ENCODE assay signal across 1 cellular context in the genomic region with DNA sequence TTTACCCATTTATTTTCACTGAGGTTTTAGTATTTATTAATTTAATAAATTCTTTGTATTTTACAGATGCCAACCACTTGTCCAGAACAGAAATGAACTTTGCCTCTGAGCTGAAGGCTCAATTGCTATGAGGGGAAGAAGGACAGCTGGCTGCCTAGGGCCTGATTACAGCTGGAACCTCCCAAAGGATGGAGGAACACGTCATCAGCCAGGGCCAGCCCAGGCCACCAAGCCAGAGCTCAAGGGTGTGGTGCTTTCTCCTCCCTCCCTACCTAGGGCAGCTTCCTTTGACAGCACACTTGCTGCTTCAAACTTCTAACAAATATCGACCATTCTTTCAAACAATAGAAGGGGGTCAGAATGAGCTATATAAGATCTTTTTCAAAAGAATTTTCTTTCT.
TF ChIP-seq lines count a peak whose summit lies in the region.

No MANE protein-coding gene starts in this region.

TF ChIP-seq in K562, 482 proteins besides CTCF, POLR2A, EP300 and RAD21 (continued from another document):
- TF ChIP-seq ZKSCAN1 (IDR thresholded peaks at IDR 0.05; ENCODE audit: low read depth, low read length) = no peak
- no peak for TF ChIP-seq MAFF (IDR thresholded peaks at IDR 0.05; ENCODE audit: low read length)
- TF ChIP-seq FOS (IDR thresholded peaks at IDR 0.05; ENCODE audit: extremely low read depth, insufficient read length) = no peak
- TF ChIP-seq PREB (CRISPR knock-in tag; IDR thresholded peaks at IDR 0.05) = no peak
- TF ChIP-seq TBL1XR1 (IDR thresholded peaks at IDR 0.05; ENCODE audit: low read length in 2 of 2) = peak in 1 of 2 experiments; percentile 42; a peak in 1 of 4 replicates
- TF ChIP-seq ZBTB1 (CRISPR knock-in tag; IDR thresholded peaks at IDR 0.05; ENCODE audit: borderline replicate concordance, low read depth) = no peak
- TF ChIP-seq, protein P1, sequence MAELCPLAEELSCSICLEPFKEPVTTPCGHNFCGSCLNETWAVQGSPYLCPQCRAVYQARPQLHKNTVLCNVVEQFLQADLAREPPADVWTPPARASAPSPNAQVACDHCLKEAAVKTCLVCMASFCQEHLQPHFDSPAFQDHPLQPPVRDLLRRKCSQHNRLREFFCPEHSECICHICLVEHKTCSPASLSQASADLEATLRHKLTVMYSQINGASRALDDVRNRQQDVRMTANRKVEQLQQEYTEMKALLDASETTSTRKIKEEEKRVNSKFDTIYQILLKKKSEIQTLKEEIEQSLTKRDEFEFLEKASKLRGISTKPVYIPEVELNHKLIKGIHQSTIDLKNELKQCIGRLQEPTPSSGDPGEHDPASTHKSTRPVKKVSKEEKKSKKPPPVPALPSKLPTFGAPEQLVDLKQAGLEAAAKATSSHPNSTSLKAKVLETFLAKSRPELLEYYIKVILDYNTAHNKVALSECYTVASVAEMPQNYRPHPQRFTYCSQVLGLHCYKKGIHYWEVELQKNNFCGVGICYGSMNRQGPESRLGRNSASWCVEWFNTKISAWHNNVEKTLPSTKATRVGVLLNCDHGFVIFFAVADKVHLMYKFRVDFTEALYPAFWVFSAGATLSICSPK (IDR thresholded peaks at IDR 0.05; ENCODE audit: borderline replicate concordance) = no peak
- TF ChIP-seq ZNF77 (CRISPR knock-in tag; IDR thresholded peaks at IDR 0.05) = no peak
- TF ChIP-seq RFX5 (IDR thresholded peaks at IDR 0.05; ENCODE audit: low read depth, low read length) = no peak
- no peak for TF ChIP-seq RHOXF2B (CRISPR knock-in tag; conservative IDR thresholded peaks at IDR 0.05)
- TF ChIP-seq DDX20 (tag; IDR thresholded peaks at IDR 0.05; ENCODE audit: low read depth) = no peak
- peak in 1 of 2 experiments; percentile 96; a peak in 2 of 4 replicates for TF ChIP-seq RCOR1 (IDR thresholded peaks at IDR 0.05; ENCODE audit: borderline replicate concordance in 1 of 2, low read depth in 2 of 2, low read length in 2 of 2)
- TF ChIP-seq PTBP1 (IDR thresholded peaks at IDR 0.05; ENCODE audit: low read depth, low read length) = no peak
- TF ChIP-seq JUN (IDR thresholded peaks at IDR 0.05; ENCODE audit: borderline replicate concordance, low read depth, low read length) = peak; percentile 57; the same call in 1 of the 2 replicates
- no peak for TF ChIP-seq JUN (CRISPR knock-in tag; IDR thresholded peaks at IDR 0.05; ENCODE audit: borderline replicate concordance)
- TF ChIP-seq FOXK2 (conservative IDR thresholded peaks at IDR 0.05 in 1 of 2, IDR thresholded peaks at IDR 0.05 in 1 of 2; ENCODE audit: low read depth in 2 of 2) = peak; percentile 53 to 60; a peak in 2 of 4 replicates
- TF ChIP-seq ZNF408 (CRISPR knock-in tag; IDR thresholded peaks at IDR 0.05; ENCODE audit: low read depth) = no peak
- TF ChIP-seq CREBBP (IDR thresholded peaks at IDR 0.05; ENCODE audit: low read depth, low read length) = no peak
- no peak for TF ChIP-seq HOXB6 (CRISPR knock-in tag; IDR thresholded peaks at IDR 0.05; ENCODE audit: borderline replicate concordance)
- TF ChIP-seq, protein P2, sequence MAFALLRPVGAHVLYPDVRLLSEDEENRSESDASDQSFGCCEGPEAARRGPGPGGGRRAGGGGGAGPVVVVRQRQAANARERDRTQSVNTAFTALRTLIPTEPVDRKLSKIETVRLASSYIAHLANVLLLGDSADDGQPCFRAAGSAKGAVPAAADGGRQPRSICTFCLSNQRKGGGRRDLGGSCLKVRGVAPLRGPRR (CRISPR knock-in tag; IDR thresholded peaks at IDR 0.05) = no peak
- TF ChIP-seq KDM1A (IDR thresholded peaks at IDR 0.05) = no peak
- no peak for TF ChIP-seq ZC3H4 (CRISPR knock-in tag; IDR thresholded peaks at IDR 0.05; ENCODE audit: borderline replicate concordance)
- peak; percentile 9; the same call in 1 of the 2 replicates for TF ChIP-seq C11orf30 (IDR thresholded peaks at IDR 0.05; ENCODE audit: low read depth)
- TF ChIP-seq KAT2B (IDR thresholded peaks at IDR 0.05; ENCODE audit: low read depth, low read length) = no peak
- TF ChIP-seq SAFB (IDR thresholded peaks at IDR 0.05; ENCODE audit: borderline replicate concordance, low read depth, low read length) = no peak
- 0 out of 2 replicates have a peak, but pooled peaks have one; percentile 35 for TF ChIP-seq EP400 (IDR thresholded peaks at IDR 0.05)
- no peak for TF ChIP-seq SMAD3 (CRISPR knock-in tag; conservative IDR thresholded peaks at IDR 0.05)
- no peak for TF ChIP-seq CHD2 (IDR thresholded peaks at IDR 0.05; ENCODE audit: low read depth, low read length)
- peak; percentile 89 for TF ChIP-seq CTBP1 (IDR thresholded peaks at IDR 0.05; ENCODE audit: borderline replicate concordance)
- no peak for TF ChIP-seq ZNF232 (CRISPR knock-in tag; IDR thresholded peaks at IDR 0.05)
- TF ChIP-seq SIRT6 (IDR thresholded peaks at IDR 0.05; ENCODE audit: low read depth, low read length) = no peak
- no peak for TF ChIP-seq TFAM (CRISPR knock-in tag; conservative IDR thresholded peaks at IDR 0.05)
- no peak for TF ChIP-seq PBX2 (CRISPR knock-in tag; IDR thresholded peaks at IDR 0.05; ENCODE audit: low read depth)
- no peak for TF ChIP-seq PBX2 (tag; conservative IDR thresholded peaks at IDR 0.05; ENCODE audit: low read depth)
- no peak for TF ChIP-seq GTF3C2 (IDR thresholded peaks at IDR 0.05; ENCODE audit: borderline replicate concordance, extremely low read depth, insufficient read length)
- no peak for TF ChIP-seq KDM4B (IDR thresholded peaks at IDR 0.05; ENCODE audit: borderline replicate concordance in 2 of 2, low read depth in 1 of 2)
- no peak for TF ChIP-seq SRSF7 (optimal IDR thresholded peaks at IDR 0.05; ENCODE audit: low read depth, low read length)
- TF ChIP-seq DPF2 (IDR thresholded peaks at IDR 0.05) = no peak
- TF ChIP-seq HDAC2 (IDR thresholded peaks at IDR 0.05) = peak; percentile 73; the same call in 1 of the 2 replicates
- no peak for TF ChIP-seq RNF2 (IDR thresholded peaks at IDR 0.05)
- TF ChIP-seq ZNF707 (CRISPR knock-in tag; conservative IDR thresholded peaks at IDR 0.05) = no peak
- no peak for TF ChIP-seq SMARCE1 (IDR thresholded peaks at IDR 0.05)
- no peak for TF ChIP-seq SMARCA5 (IDR thresholded peaks at IDR 0.05)
- TF ChIP-seq MAFK (IDR thresholded peaks at IDR 0.05; ENCODE audit: low read length) = no peak
- no peak for TF ChIP-seq ZNF384 (IDR thresholded peaks at IDR 0.05; ENCODE audit: low read depth, low read length)
- TF ChIP-seq ZNF311 (CRISPR knock-in tag; IDR thresholded peaks at IDR 0.05) = no peak
- no peak for TF ChIP-seq FOXP1 (CRISPR knock-in tag; IDR thresholded peaks at IDR 0.05)
- no peak for TF ChIP-seq RBBP5 (IDR thresholded peaks at IDR 0.05; ENCODE audit: borderline replicate concordance, insufficient read depth, low read length, poor library complexity, severe bottlenecking)
- TF ChIP-seq SPI1 (IDR thresholded peaks at IDR 0.05; ENCODE audit: borderline replicate concordance, low read depth, low read length) = no peak
- TF ChIP-seq NR2C2 (CRISPR knock-in tag; IDR thresholded peaks at IDR 0.05) = no peak
- peak; percentile 37; the same call in 1 of the 2 replicates for TF ChIP-seq NR2C2 (tag; IDR thresholded peaks at IDR 0.05)
- no peak for TF ChIP-seq NR1H2 (CRISPR knock-in tag; IDR thresholded peaks at IDR 0.05)
- no peak for TF ChIP-seq ETV6 (IDR thresholded peaks at IDR 0.05; ENCODE audit: borderline replicate concordance in 1 of 2, low read depth in 2 of 2, low read length in 1 of 2)
- TF ChIP-seq ETV6 (CRISPR knock-in tag; IDR thresholded peaks at IDR 0.05; ENCODE audit: borderline replicate concordance) = no peak
